1 cellular context compared by ENCODE assay signal in the genomic region with DNA sequence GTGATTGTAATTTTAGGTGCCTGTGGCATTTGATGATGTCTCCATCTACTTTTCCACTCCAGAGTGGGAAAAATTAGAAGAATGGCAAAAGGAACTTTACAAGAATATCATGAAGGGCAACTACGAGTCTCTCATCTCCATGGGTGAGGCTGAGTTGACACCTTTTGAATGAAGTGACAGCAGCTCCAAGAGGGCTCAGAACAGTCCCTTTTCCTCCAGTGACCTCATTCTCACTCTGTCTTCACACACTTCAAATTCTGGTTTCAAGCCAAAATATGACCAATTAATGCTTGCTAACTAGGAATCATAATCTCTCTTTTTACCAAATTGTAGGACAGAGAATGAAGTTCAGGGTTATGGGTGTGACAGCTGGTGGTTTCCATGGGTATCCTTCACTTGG.
TF ChIP-seq lines count a peak whose summit lies in the region.

No MANE protein-coding gene starts in this region.

TF ChIP-seq in K562, 482 proteins besides CTCF, POLR2A, EP300 and RAD21:
- no peak for TF ChIP-seq MTA1 (IDR thresholded peaks at IDR 0.05; ENCODE audit: borderline replicate concordance)
- no peak for TF ChIP-seq ZNF586 (CRISPR knock-in tag; conservative IDR thresholded peaks at IDR 0.05)
- TF ChIP-seq, protein P1, sequence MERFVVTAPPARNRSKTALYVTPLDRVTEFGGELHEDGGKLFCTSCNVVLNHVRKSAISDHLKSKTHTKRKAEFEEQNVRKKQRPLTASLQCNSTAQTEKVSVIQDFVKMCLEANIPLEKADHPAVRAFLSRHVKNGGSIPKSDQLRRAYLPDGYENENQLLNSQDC (CRISPR knock-in tag; IDR thresholded peaks at IDR 0.05), result no peak
- TF ChIP-seq ZNF140 (CRISPR knock-in tag; IDR thresholded peaks at IDR 0.05), result no peak
- TF ChIP-seq, protein P2, sequence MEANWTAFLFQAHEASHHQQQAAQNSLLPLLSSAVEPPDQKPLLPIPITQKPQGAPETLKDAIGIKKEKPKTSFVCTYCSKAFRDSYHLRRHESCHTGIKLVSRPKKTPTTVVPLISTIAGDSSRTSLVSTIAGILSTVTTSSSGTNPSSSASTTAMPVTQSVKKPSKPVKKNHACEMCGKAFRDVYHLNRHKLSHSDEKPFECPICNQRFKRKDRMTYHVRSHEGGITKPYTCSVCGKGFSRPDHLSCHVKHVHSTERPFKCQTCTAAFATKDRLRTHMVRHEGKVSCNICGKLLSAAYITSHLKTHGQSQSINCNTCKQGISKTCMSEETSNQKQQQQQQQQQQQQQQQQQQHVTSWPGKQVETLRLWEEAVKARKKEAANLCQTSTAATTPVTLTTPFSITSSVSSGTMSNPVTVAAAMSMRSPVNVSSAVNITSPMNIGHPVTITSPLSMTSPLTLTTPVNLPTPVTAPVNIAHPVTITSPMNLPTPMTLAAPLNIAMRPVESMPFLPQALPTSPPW (CRISPR knock-in tag; IDR thresholded peaks at IDR 0.05), result no peak
- TF ChIP-seq SMAD2 (IDR thresholded peaks at IDR 0.05; ENCODE audit: low read depth, low read length), result no peak
- TF ChIP-seq, protein P3, sequence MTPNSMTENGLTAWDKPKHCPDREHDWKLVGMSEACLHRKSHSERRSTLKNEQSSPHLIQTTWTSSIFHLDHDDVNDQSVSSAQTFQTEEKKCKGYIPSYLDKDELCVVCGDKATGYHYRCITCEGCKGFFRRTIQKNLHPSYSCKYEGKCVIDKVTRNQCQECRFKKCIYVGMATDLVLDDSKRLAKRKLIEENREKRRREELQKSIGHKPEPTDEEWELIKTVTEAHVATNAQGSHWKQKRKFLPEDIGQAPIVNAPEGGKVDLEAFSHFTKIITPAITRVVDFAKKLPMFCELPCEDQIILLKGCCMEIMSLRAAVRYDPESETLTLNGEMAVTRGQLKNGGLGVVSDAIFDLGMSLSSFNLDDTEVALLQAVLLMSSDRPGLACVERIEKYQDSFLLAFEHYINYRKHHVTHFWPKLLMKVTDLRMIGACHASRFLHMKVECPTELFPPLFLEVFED (CRISPR knock-in tag; conservative IDR thresholded peaks at IDR 0.05), result no peak
- TF ChIP-seq CREB3L1 (IDR thresholded peaks at IDR 0.05; ENCODE audit: borderline replicate concordance, low read depth), result no peak
- TF ChIP-seq ID3 (CRISPR knock-in tag; IDR thresholded peaks at IDR 0.05), result no peak
- no peak for TF ChIP-seq ID3 (tag; IDR thresholded peaks at IDR 0.05)
- TF ChIP-seq GTF2A2 (tag; IDR thresholded peaks at IDR 0.05), result no peak
